ENCODE assay signal across 31 cellular contexts in genomic region chr3:52345521-52346110, GRCh38. TPM values are rescaled to one million over a fixed set of nuclear protein-coding genes. Genes with fewer than 3 reads are reported as not detected.
A peak's percentile ranks its signal among the peaks of the same experiment; 100 is the strongest.
DNase-seq lines count a peak whose midpoint lies in the region; ATAC-seq, FAIRE-seq and TF ChIP-seq lines count a peak whose summit lies in the region.
"Had no signal": no experiment of that assay in that cellular context is flagged by ENCODE, and none has a peak within 500 bp of the region (broad histone marks: within the 10 kb centered on the region; RNA-seq: fewer than 3 reads in every experiment).

No MANE protein-coding gene starts in this region.

- H2AFZ ChIP-seq in PC-3 (ENCODE audit: low read length): no peak overlapping the region
- H2AFZ ChIP-seq: hepatocyte had no signal

- CTCF ChIA-PET in PC-3 (lab: Charles Lee): no interaction called here

- H3K4me1 Mint-ChIP-seq in CD14-positive monocyte: peaks cover 15% of the 10 kb centered on the region
- H3K4me1 Mint-ChIP-seq: activated B cell treated with CpG ODN at 0.5 μM for 24 hours had no signal

- no peak for TF ChIP-seq CTCF in CD14-positive monocyte (IDR thresholded peaks at IDR 0.05)
- no peak for TF ChIP-seq CTCF in PC-3 (conservative IDR thresholded peaks at IDR 0.05; ENCODE audit: low read depth, low read length)
- no peak for TF ChIP-seq CTCF in bronchial epithelial cell (IDR thresholded peaks at IDR 0.05; ENCODE audit: insufficient read depth, low read length, severe bottlenecking)
- TF ChIP-seq CTCF in spleen (IDR thresholded peaks at IDR 0.05 in 8 of 11, conservative IDR thresholded peaks at IDR 0.05 in 3 of 11): no peak

- peaks cover 0 to 5% (median 0%) of the 10 kb centered on the region in 3 donors for H3K27me3 Mint-ChIP-seq in CD14-positive monocyte (ENCODE audit: low read depth in 3 of 3)
- H3K27me3 Mint-ChIP-seq: activated B cell treated with CpG ODN at 0.5 μM for 24 hours; naive thymus-derived CD8-positive, alpha-beta T cell; T-cell had no signal

- H3K9me3 ChIP-seq in PC-3 (ENCODE audit: low read length) (no peaks in the 10 kb centered on the region), spleen (no peaks in the 10 kb centered on the region)
- H3K9me3 ChIP-seq: gastroesophageal sphincter, lower lobe of right lung, psoas muscle, SJCRH30, transverse colon had no signal

- peak; percentile 39 for DNase-seq in CD14-positive monocyte (ENCODE audit: low spot score)
- peak; percentile 5 for DNase-seq in PC-3
- DNase-seq in bronchial epithelial cell (ENCODE audit: low read depth): no peak
- DNase-seq in hepatic stellate cell (ENCODE audit: low spot score): peak; percentile 83
- DNase-seq in spleen: no peak
- no peak for DNase-seq in cerebellar nuclear complex (lab: John Stamatoyannopoulos, UW)
- DNase-seq: activated B cell treated with CpG ODN at 0.5 μM for 24 hours; activated naive CD4-positive, alpha-beta T cell; activated T-cell treated with anti-CD3 and anti-CD28 coated beads, Interleukin-2, amount 50 U/mL, for 48 hours; C1 segment of cervical spinal cord; COR-L47; GDM1; lower lobe of right lung; naive thymus-derived CD8-positive, alpha-beta T cell; NCI-H1105; NCI-H1930; NCI-H2171 treated with DMSO at 0.1 percent for 48 hours; NCI-H510A; nucleus accumbens; psoas muscle; SJCRH30; stimulated activated CD4-positive, alpha-beta T cell treated with anti-CD3 and anti-CD28 coated beads, Interleukin-4, amount 100 ng/mL, for 24 hours; T-cell; transverse colon had no signal

- 91 to 94% (median 93%) methylated on average over 6 to 9 of the region's 9 CpGs for WGBS in spleen, 5 donors

- intact Hi-C loops in CD14-positive monocyte (cut with micrococcal nuclease) (no loop called here), PC-3 (cut with micrococcal nuclease) (no loop called here), spleen (cut with DNase I; ENCODE audit: low total_unique reads) (no loop called here)

- H3K4me3 ChIP-seq in PC-3 (ENCODE audit: low read length): no peak overlapping the region
- H3K4me3 ChIP-seq in bronchial epithelial cell (ENCODE audit: low read depth, low read length): no peak overlapping the region
- H3K4me3 ChIP-seq in spleen: no peak overlapping the region
- H3K4me3 ChIP-seq: cardiac muscle cell, coronary artery, gastroesophageal sphincter, hepatocyte, lower lobe of right lung, psoas muscle, SJCRH30, transverse colon had no signal

- H3K36me3 Mint-ChIP-seq in CD14-positive monocyte: peaks cover 78 to 79% of the 10 kb centered on the region in 2 donors

- no TSS peak for BruUV-seq in PC-3 (replicated peaks; lab: Mats Ljungman, UMichigan)

- H3K36me3 ChIP-seq in PC-3 (ENCODE audit: low read depth, low read length) (no peaks in the 10 kb centered on the region), bronchial epithelial cell (ENCODE audit: control insufficient read depth, insufficient read depth, low read length) (no peaks in the 10 kb centered on the region), spleen (peaks cover 0 to 77% (median 44%) of the 10 kb centered on the region in 6 donors)
- H3K36me3 ChIP-seq: cardiac muscle cell, SJCRH30, transverse colon had no signal

- no peak overlapping the region for H3K27ac ChIP-seq in PC-3 (ENCODE audit: low read length)
- H3K27ac ChIP-seq in spleen: no peak overlapping the region
- H3K27ac ChIP-seq: cardiac muscle cell, gastroesophageal sphincter, hepatocyte, lower lobe of right lung, psoas muscle, SJCRH30, transverse colon had no signal

- H3K9me3 Mint-ChIP-seq in CD14-positive monocyte: peaks cover 0 to 1% (median 0%) of the 10 kb centered on the region in 7 donors
- H3K9me3 Mint-ChIP-seq: activated B cell treated with CpG ODN at 0.5 μM for 24 hours; naive thymus-derived CD8-positive, alpha-beta T cell; T-cell had no signal

- H3K4me1 ChIP-seq in PC-3 (ENCODE audit: insufficient read depth, low read length) (no peaks in the 10 kb centered on the region), spleen (peaks cover 0 to 10% (median 0%) of the 10 kb centered on the region in 6 donors)
- H3K4me1 ChIP-seq: lower lobe of right lung, SJCRH30, transverse colon had no signal

- H3K9me2 ChIP-seq in PC-3 (replicated peaks; ENCODE audit: low read length): no peaks in the 10 kb centered on the region

- ATAC-seq in PC-3: no peak
- no peak for ATAC-seq in HG03378 (IDR thresholded peaks at IDR 0.05; ENCODE audit: unreplicated experiment)
- ATAC-seq in HG03342 (IDR thresholded peaks at IDR 0.05; ENCODE audit: unreplicated experiment): no peak
- ATAC-seq: gastroesophageal sphincter; lower lobe of right lung; naive thymus-derived CD8-positive, alpha-beta T cell; sciatic nerve; T-cell had no signal

- H3K79me2 ChIP-seq in PC-3 (ENCODE audit: low read length): no peaks in the 10 kb centered on the region
- H3K79me2 ChIP-seq: hepatocyte had no signal

- FAIRE-seq in bronchial epithelial cell (lab: Jason Lieb, UNC): peak; percentile 58

- H3K4me3 Mint-ChIP-seq in CD14-positive monocyte: no peak overlapping the region
- H3K4me3 Mint-ChIP-seq: activated B cell treated with CpG ODN at 0.5 μM for 24 hours; naive thymus-derived CD8-positive, alpha-beta T cell; T-cell had no signal

- H3K27me3 ChIP-seq in PC-3 (ENCODE audit: low read length): no peaks in the 10 kb centered on the region
- H3K27me3 ChIP-seq in bronchial epithelial cell (ENCODE audit: control insufficient read depth, insufficient read depth, low read length): no peaks in the 10 kb centered on the region
- no peaks in the 10 kb centered on the region for H3K27me3 ChIP-seq in spleen (replicated peaks in 1 of 7)
- H3K27me3 ChIP-seq: cardiac muscle cell, gastroesophageal sphincter, hepatocyte, transverse colon had no signal

- H3K4me2 ChIP-seq in PC-3 (ENCODE audit: low read length): no peak overlapping the region
- H3K4me2 ChIP-seq: hepatocyte had no signal

- H3F3A ChIP-seq in PC-3 (ENCODE audit: low read length, unreplicated experiment): no peaks in the 10 kb centered on the region

- POLR2A ChIA-PET in PC-3 (lab: Charles Lee; ENCODE audit: unreplicated experiment): no interaction called here

- no peak overlapping the region for H3K9ac ChIP-seq in PC-3 (ENCODE audit: low read length)

- no peaks in the 10 kb centered on the region for H4K20me1 ChIP-seq in PC-3 (ENCODE audit: low read length)

- no peak overlapping the region for H3K27ac Mint-ChIP-seq in CD14-positive monocyte
- H3K27ac Mint-ChIP-seq: activated B cell treated with CpG ODN at 0.5 μM for 24 hours; naive thymus-derived CD8-positive, alpha-beta T cell; T-cell had no signal

- TF ChIP-seq POLR2A in spleen (IDR thresholded peaks at IDR 0.05): no peak

RNA-seq across cellular contexts. Expression of gene DNAH1, which starts 29.5 kb away (rescaled TPM):
- polyA plus RNA-seq in CD14-positive monocyte: under 1 TPM; 0.15 to 0.25 TPM
- 2.2 and 3.3 TPM in 2 replicates for total RNA-seq in PC-3 (2014; rRNA removed)
- 0.79 and 1.2 TPM in 2 replicates for total RNA-seq in bronchial epithelial cell
- 10 to 100 TPM; 21.0 to 35.8 (median 27.1) TPM for total RNA-seq in spleen
- polyA plus RNA-seq in spleen: 10 to 100 TPM in 1 of 3 donors, 1 to 10 TPM in 2; 4.9 to 10.1 (median 9.7) TPM

RNA-seq across cellular contexts. Expression of gene GLYCTK, which starts 58.0 kb away (rescaled TPM):
- polyA plus RNA-seq in CD14-positive monocyte (1 to 10 TPM; 8.3 to 8.4 TPM), spleen (10 to 100 TPM; 14.9 to 22.5 (median 22.2) TPM)
- total RNA-seq in PC-3 (2014; rRNA removed) (11.3 and 11.7 TPM in 2 replicates), bronchial epithelial cell (9.2 and 10.8 TPM in 2 replicates), spleen (10 to 100 TPM; 13.4 to 31.9 (median 26.8) TPM)

Comparison
In these comparisons a context has a peak if more than half of its experiments do, and no peak if none do; other contexts are left out.
1. DNase-seq: peak in CD14-positive monocyte (single experiment), PC-3 (single experiment) and hepatic stellate cell (single experiment); none in bronchial epithelial cell (single experiment), spleen (single experiment) and cerebellar nuclear complex (0 of 2).